In the genomic region with DNA sequence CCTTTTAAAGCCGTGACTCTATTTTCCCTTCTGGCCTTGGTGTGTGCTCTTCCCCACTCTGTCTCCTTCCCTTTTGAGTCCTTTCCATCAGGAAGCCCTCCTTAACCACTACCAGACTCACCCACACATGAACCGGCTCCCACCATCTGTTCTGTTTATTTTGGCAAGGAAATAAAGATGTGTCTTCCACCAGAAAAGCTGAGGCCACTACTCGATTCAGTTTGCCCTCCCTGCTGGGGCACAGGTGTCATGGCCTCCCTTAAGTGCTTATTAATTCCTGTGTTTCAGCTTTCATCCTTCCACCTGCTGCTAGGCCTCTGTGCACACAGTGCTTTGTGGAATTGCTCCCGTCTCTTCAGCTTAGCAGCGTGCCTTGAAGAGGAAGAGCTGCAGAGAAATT, we compare ENCODE assay signal across 15 cellular contexts. TPM values are rescaled to one million over a fixed set of nuclear protein-coding genes. Genes with fewer than 3 reads are reported as not detected.
DNase-seq lines count a peak whose midpoint lies in the region; ATAC-seq and TF ChIP-seq lines count a peak whose summit lies in the region.
"Had no signal": no experiment of that assay in that cellular context is flagged by ENCODE, and none has a peak within 500 bp of the region (broad histone marks: within the 10 kb centered on the region; RNA-seq: fewer than 3 reads in every experiment).

No MANE protein-coding gene starts in this region.

- no peak for TF ChIP-seq EP300 in ovary (IDR thresholded peaks at IDR 0.05)

- H3K36me3 Mint-ChIP-seq in brain (peaks cover 58% of the 10 kb centered on the region), type B pancreatic cell (peaks cover 18% of the 10 kb centered on the region)

- H3K4me3 Mint-ChIP-seq in brain (no peak overlapping the region), type B pancreatic cell (peak overlapping the region; percentile 38)

- TF ChIP-seq CTCF in cardiac muscle cell (IDR thresholded peaks at IDR 0.05; ENCODE audit: low read depth, low read length): no peak
- no peak for TF ChIP-seq CTCF in brain (conservative IDR thresholded peaks at IDR 0.05)
- TF ChIP-seq CTCF in type B pancreatic cell (conservative IDR thresholded peaks at IDR 0.05): no peak
- no peak for TF ChIP-seq CTCF in ovary (IDR thresholded peaks at IDR 0.05)

- H3K27ac Mint-ChIP-seq in brain (peak overlapping the region in 4 of 5 experiments; percentile 45 to 80 (median 74)), type B pancreatic cell (peak overlapping the region; percentile 79)

- H3K4me1 Mint-ChIP-seq in brain: peaks cover 23% of the 10 kb centered on the region
- peaks cover 5% of the 10 kb centered on the region for H3K4me1 Mint-ChIP-seq in type B pancreatic cell (ENCODE audit: unreplicated experiment)

- H3K27me3 ChIP-seq in cardiac muscle cell (no peaks in the 10 kb centered on the region), ovary (no peaks in the 10 kb centered on the region)
- H3K27me3 ChIP-seq: colonic mucosa had no signal

- no peaks in the 10 kb centered on the region for H3K27me3 Mint-ChIP-seq in brain
- no peaks in the 10 kb centered on the region for H3K27me3 Mint-ChIP-seq in type B pancreatic cell

- intact Hi-C loops in cardiac septum (cut with DNase I): no loop called here
- intact Hi-C loops in ovary (cut with DNase I): no loop called here
- intact Hi-C loops in head of caudate nucleus (cut with DNase I): no loop called here

- TF ChIP-seq POLR2A in ovary (IDR thresholded peaks at IDR 0.05): no peak

- WGBS in ovary, 3 donors: 37 to 53% (median 43%) methylated on average over 5 of the region's 5 CpGs

- no peak for DNase-seq in cardiac muscle cell (ENCODE audit: low read depth in 1 of 2, low spot score in 1 of 2)
- DNase-seq in cardiac septum (ENCODE audit: low spot score): no peak
- DNase-seq in NCI-H2227 (lab: John Stamatoyannopoulos, UW; ENCODE audit: unreplicated experiment): peak; percentile 91
- no peak for DNase-seq in type B pancreatic cell (ENCODE audit: extremely low spot score, unreplicated experiment)
- DNase-seq in ovary: no peak
- DNase-seq in head of caudate nucleus: no peak
- DNase-seq: activated CD8-positive, alpha-beta memory T cell treated with anti-CD3 and anti-CD28 coated beads, Interleukin-2, amount 50 U/mL, for 4 hours; Caco-2; colonic mucosa; hypothalamus; NCI-H526 treated with DMSO at 0.1 percent for 48 hours; stimulated activated CD4-positive, alpha-beta T cell treated with anti-CD3 and anti-CD28 coated beads, Interleukin-15, amount 100 ng/mL, for 24 hours had no signal

- H3K36me3 ChIP-seq in cardiac muscle cell (no peaks in the 10 kb centered on the region), ovary (no peaks in the 10 kb centered on the region)
- H3K36me3 ChIP-seq: colonic mucosa had no signal

- H3K9me3 Mint-ChIP-seq in brain (peaks cover 0 to 15% (median 8%) of the 10 kb centered on the region in 5 experiments), type B pancreatic cell (no peaks in the 10 kb centered on the region)

- no peaks in the 10 kb centered on the region for H3K9me3 ChIP-seq in cardiac muscle cell (ENCODE audit: low read depth)
- H3K9me3 ChIP-seq in ovary: no peaks in the 10 kb centered on the region
- H3K9me3 ChIP-seq: Caco-2, colonic mucosa had no signal

- H3K4me1 ChIP-seq in cardiac muscle cell (ENCODE audit: low read depth): no peaks in the 10 kb centered on the region
- H3K4me1 ChIP-seq in ovary (ENCODE audit: insufficient read depth): peaks cover 5% of the 10 kb centered on the region
- H3K4me1 ChIP-seq: colonic mucosa had no signal

- peak overlapping the region; percentile 15 for H3K27ac ChIP-seq in cardiac muscle cell
- no peak overlapping the region for H3K27ac ChIP-seq in ovary
- H3K27ac ChIP-seq: colonic mucosa had no signal

- no peak for ATAC-seq in HG03378 (IDR thresholded peaks at IDR 0.05; ENCODE audit: unreplicated experiment)

- H3K4me3 ChIP-seq in cardiac muscle cell (no peak overlapping the region), ovary (no peak overlapping the region)
- H3K4me3 ChIP-seq: colonic mucosa, lung had no signal

RNA-seq across cellular contexts. Expression of a gene that starts 16.7 kb away (rescaled TPM):
- total RNA-seq in cardiac muscle cell (95.6 and 97.9 TPM in 2 replicates), cardiac septum (39.7 TPM), type B pancreatic cell (ENCODE audit: low replicate concordance) (122 and 153 TPM in 2 replicates), ovary (100 to 1,000 TPM in 6 of 7 donors, 10 to 100 TPM in 1; 91.2 to 191 (median 148) TPM)
- polyA plus RNA-seq in cardiac muscle cell (87.9 and 101 TPM in 2 replicates), brain (ENCODE audit: insufficient read depth, low read depth, low replicate concordance) (109 TPM), ovary (100 to 1,000 TPM in 1 of 2 donors, 10 to 100 TPM in 1; 71.8 to 144 TPM)

RNA-seq across cellular contexts. Expression of a gene that starts 52.8 kb away (rescaled TPM):
- total RNA-seq in cardiac muscle cell (83.6 and 115 TPM in 2 replicates), cardiac septum (33.6 TPM), type B pancreatic cell (ENCODE audit: low replicate concordance) (73.5 and 75.1 TPM in 2 replicates), ovary (10 to 100 TPM; 26.6 to 83.2 (median 68.5) TPM)
- polyA plus RNA-seq in cardiac muscle cell (190 and 223 TPM in 2 replicates), brain (ENCODE audit: insufficient read depth, low read depth, low replicate concordance) (367 TPM), ovary (10 to 100 TPM; 78.9 to 99.3 TPM)
